18 cellular contexts compared by ENCODE assay signal in the genomic region with DNA sequence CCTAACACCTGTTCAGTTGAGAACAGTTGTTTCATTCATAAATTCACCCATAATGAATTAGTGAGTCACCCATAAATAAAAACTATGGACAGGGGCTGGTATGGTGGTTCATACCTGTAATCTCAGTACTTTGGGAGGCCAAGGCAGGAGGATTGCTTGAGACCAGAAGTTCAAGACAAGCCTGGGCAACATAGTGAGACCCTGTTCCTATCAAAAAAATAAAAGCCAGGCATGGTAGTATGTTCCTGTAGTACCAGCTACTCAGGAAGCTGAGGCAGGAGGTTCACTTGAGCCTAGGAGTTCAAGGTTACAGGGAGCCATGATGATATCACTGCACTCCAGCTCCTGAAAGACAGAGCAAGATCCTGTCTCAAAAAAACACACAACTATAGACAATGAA.
DNase-seq lines count a peak whose midpoint lies in the region; ATAC-seq, FAIRE-seq and TF ChIP-seq lines count a peak whose summit lies in the region.
"Had no signal": no experiment of that assay in that cellular context is flagged by ENCODE, and none has a peak within 500 bp of the region (broad histone marks: within the 10 kb centered on the region; RNA-seq: fewer than 3 reads in every experiment).

No MANE protein-coding gene starts in this region.

- CTCF ChIA-PET in HepG2 (lab: Yijun Ruan, JAX; ENCODE audit: low intra/inter-chr PET ratio, low total read pairs): no interaction called here

- no peak overlapping the region for H3K4me3 Mint-ChIP-seq in activated CD4-positive, alpha-beta T cell treated with anti-CD3 and anti-CD28 coated beads, Interleukin-2, amount 10 ng/mL, durations not matched to agents 24 days and 14 days
- H3K4me3 Mint-ChIP-seq: CD4-positive, alpha-beta memory T cell had no signal

- TF ChIP-seq RAD21 in HepG2 (CRISPR knock-in tag; IDR thresholded peaks at IDR 0.05): no peak

- intact Hi-C loops in HepG2 (cut with micrococcal nuclease; ENCODE audit: unreplicated experiment): no loop called here
- intact Hi-C loops in right lobe of liver (cut with DNase I): no loop called here
- intact Hi-C loops in head of caudate nucleus (cut with DNase I): no loop called here
- intact Hi-C loops in activated CD4-positive, alpha-beta T cell treated with anti-CD3 and anti-CD28 coated beads, Interleukin-2, amount 10 ng/mL, durations not matched to agents 24 days and 14 days (cut with micrococcal nuclease): no loop called here

- no peak for TF ChIP-seq EP300 in HepG2 (IDR thresholded peaks at IDR 0.05; ENCODE audit: low read depth in 2 of 2, low read length in 2 of 2)
- TF ChIP-seq EP300 in HepG2 (CRISPR knock-in tag; IDR thresholded peaks at IDR 0.05; ENCODE audit: borderline replicate concordance): no peak

- no peak overlapping the region for H2AFZ ChIP-seq in HepG2 (ENCODE audit: low read length)

- POLR2A ChIA-PET in HepG2 (lab: Yijun Ruan, JAX): no interaction called here

- no peaks in the 10 kb centered on the region for H4K20me1 ChIP-seq in HepG2 (ENCODE audit: insufficient read depth, low read length)

- no peak for FAIRE-seq in HepG2 (lab: Jason Lieb, UNC)
- FAIRE-seq in GM18507 (lab: Jason Lieb, UNC): peak; percentile 57
- FAIRE-seq: H54 had no signal

- H3K27ac Mint-ChIP-seq in activated CD4-positive, alpha-beta T cell treated with anti-CD3 and anti-CD28 coated beads, Interleukin-2, amount 10 ng/mL, durations not matched to agents 24 days and 14 days: no peak overlapping the region

- H3K4me1 Mint-ChIP-seq in activated CD4-positive, alpha-beta T cell treated with anti-CD3 and anti-CD28 coated beads, Interleukin-2, amount 10 ng/mL, durations not matched to agents 24 days and 14 days: peaks cover 2% of the 10 kb centered on the region
- H3K4me1 Mint-ChIP-seq: CD4-positive, alpha-beta memory T cell had no signal

- TF ChIP-seq CTCF in HepG2 (CRISPR knock-in tag; IDR thresholded peaks at IDR 0.05) (no peak), right lobe of liver (IDR thresholded peaks at IDR 0.05) (no peak), foreskin keratinocyte (conservative IDR thresholded peaks at IDR 0.05) (no peak)

- H3K4me3 ChIP-seq in HepG2 (replicated peaks in 1 of 3; ENCODE audit: insufficient read depth in 1 of 3, low read depth in 2 of 3, low read length in 3 of 3) (no peak overlapping the region), right lobe of liver (no peak overlapping the region), SJCRH30 (no peak overlapping the region)
- H3K4me3 ChIP-seq: HAP-1 had no signal

- H3K27ac ChIP-seq in HepG2 (ENCODE audit: extremely low read length, insufficient read depth, low read length) (no peak overlapping the region), right lobe of liver (no peak overlapping the region), SJCRH30 (0 out of 2 replicates have a peak overlapping the region, but pooled peaks have one; percentile 4), foreskin keratinocyte (no peak overlapping the region)

- H3K27me3 ChIP-seq in HepG2 (ENCODE audit: control insufficient read depth in 1 of 2, insufficient read depth in 2 of 2, low read length in 2 of 2) (no peaks in the 10 kb centered on the region), right lobe of liver (no peaks in the 10 kb centered on the region), SJCRH30 (no peaks in the 10 kb centered on the region; the same call in 1 of the 2 replicates), foreskin keratinocyte (no peaks in the 10 kb centered on the region)

- peaks cover 16% of the 10 kb centered on the region for H3K4me1 ChIP-seq in HepG2 (ENCODE audit: insufficient read depth, low read length)
- H3K4me1 ChIP-seq in right lobe of liver: no peaks in the 10 kb centered on the region
- peaks cover 7% of the 10 kb centered on the region for H3K4me1 ChIP-seq in SJCRH30
- H3K4me1 ChIP-seq in foreskin keratinocyte: no peaks in the 10 kb centered on the region
- H3K4me1 ChIP-seq: HAP-1 had no signal

- BruUV-seq in HepG2 (replicated peaks; lab: Mats Ljungman, UMichigan): no TSS peak

- H3K9me3 ChIP-seq in HepG2 (ENCODE audit: low read length) (no peaks in the 10 kb centered on the region), right lobe of liver (no peaks in the 10 kb centered on the region), SJCRH30 (replicated peaks) (no peaks in the 10 kb centered on the region)
- H3K9me3 ChIP-seq: HAP-1 had no signal

- no peaks in the 10 kb centered on the region for H3K27me3 Mint-ChIP-seq in activated CD4-positive, alpha-beta T cell treated with anti-CD3 and anti-CD28 coated beads, Interleukin-2, amount 10 ng/mL, durations not matched to agents 24 days and 14 days
- H3K27me3 Mint-ChIP-seq: CD4-positive, alpha-beta memory T cell had no signal

- ATAC-seq in HepG2: peak; percentile 41; the same call in 2 of the 3 replicates
- ATAC-seq in right lobe of liver: no peak
- peak; percentile 26 for ATAC-seq in foreskin keratinocyte

- H3K9me3 Mint-ChIP-seq in activated CD4-positive, alpha-beta T cell treated with anti-CD3 and anti-CD28 coated beads, Interleukin-2, amount 10 ng/mL, durations not matched to agents 24 days and 14 days: no peaks in the 10 kb centered on the region
- H3K9me3 Mint-ChIP-seq: CD4-positive, alpha-beta memory T cell had no signal

- in situ Hi-C loops in HepG2 (cut with HindIII; ENCODE audit: extremely low pct_ligation_motif_present, low pct_unique_long_range_greater_than_20kb): no loop called here

- H3K9ac ChIP-seq in HepG2 (ENCODE audit: insufficient read depth, low read depth, low read length): no peak overlapping the region

- H3K79me2 ChIP-seq in HepG2 (ENCODE audit: insufficient read depth, low read length): no peaks in the 10 kb centered on the region

- no peak for TF ChIP-seq POLR2A in HepG2 (IDR thresholded peaks at IDR 0.05; ENCODE audit: insufficient read depth in 1 of 2, low read depth in 2 of 2, low read length in 2 of 2)
- TF ChIP-seq POLR2A in right lobe of liver (IDR thresholded peaks at IDR 0.05): no peak

- H3K36me3 Mint-ChIP-seq in activated CD4-positive, alpha-beta T cell treated with anti-CD3 and anti-CD28 coated beads, Interleukin-2, amount 10 ng/mL, durations not matched to agents 24 days and 14 days (ENCODE audit: low read depth): peaks cover 28% of the 10 kb centered on the region

- H3K36me3 ChIP-seq in HepG2 (replicated peaks in 1 of 2; ENCODE audit: control insufficient read depth in 1 of 2, insufficient read depth in 2 of 2, low read length in 2 of 2): peaks cover 2 to 20% of the 10 kb centered on the region in 2 experiments; a peak in 4 of 5 replicates
- peaks cover 0 to 23% (median 7%) of the 10 kb centered on the region in 4 donors for H3K36me3 ChIP-seq in right lobe of liver
- peaks cover 66% of the 10 kb centered on the region for H3K36me3 ChIP-seq in SJCRH30

- H3K4me2 ChIP-seq in HepG2 (ENCODE audit: low read depth, low read length): no peak overlapping the region

- peak; percentile 3 for DNase-seq in HepG2 (ENCODE audit: low spot score)
- no peak for DNase-seq in right lobe of liver
- no peak for DNase-seq in GM18507 (ENCODE audit: extremely low spot score, insufficient read length, low read depth)
- DNase-seq in SJCRH30: peak in 1 of 2 experiments; percentile 19
- no peak for DNase-seq in foreskin keratinocyte
- no peak for DNase-seq in head of caudate nucleus
- no peak for DNase-seq in superior temporal gyrus (ENCODE audit: extremely low spot score)
- no peak for DNase-seq in activated CD4-positive, alpha-beta T cell treated with anti-CD3 and anti-CD28 coated beads, Interleukin-2, amount 10 ng/mL, durations not matched to agents 24 days and 14 days
- DNase-seq: C1 segment of cervical spinal cord; Calu3; CD4-positive, alpha-beta memory T cell; COR-L47; DMS53; DMS79 treated with DMSO at 0.1 percent for 48 hours; GF-D8; GOT3 had no signal

TF ChIP-seq in HepG2, 621 proteins besides CTCF, POLR2A, EP300 and RAD21:
- TF ChIP-seq ZNF121 (CRISPR knock-in tag; IDR thresholded peaks at IDR 0.05) (peak; percentile 77), MED1 (CRISPR knock-in tag; IDR thresholded peaks at IDR 0.05) (no peak)

Comparison
In these comparisons a context has a peak if more than half of its experiments do, and no peak if none do; other contexts are left out.
1. ATAC-seq: peak in HepG2 (single experiment) and foreskin keratinocyte (single experiment); none in right lobe of liver (0 of 4).